In genomic region chr10:128369101-128369650, GRCh38 we compare ENCODE assay signal across 5 cellular contexts.
"Had no signal": no experiment of that assay in that cellular context is flagged by ENCODE, and none has a peak within 500 bp of the region (broad histone marks: within the 10 kb centered on the region; RNA-seq: fewer than 3 reads in every experiment).

No MANE protein-coding gene starts in this region.

- DNase-seq: IMR-90, KBM-7 had no signal

- ATAC-seq: HepG2, K562 had no signal

- H3K27ac ChIP-seq: HL-60 had no signal

- H3K4me3 ChIP-seq: K562 had no signal
